In the genomic region with DNA sequence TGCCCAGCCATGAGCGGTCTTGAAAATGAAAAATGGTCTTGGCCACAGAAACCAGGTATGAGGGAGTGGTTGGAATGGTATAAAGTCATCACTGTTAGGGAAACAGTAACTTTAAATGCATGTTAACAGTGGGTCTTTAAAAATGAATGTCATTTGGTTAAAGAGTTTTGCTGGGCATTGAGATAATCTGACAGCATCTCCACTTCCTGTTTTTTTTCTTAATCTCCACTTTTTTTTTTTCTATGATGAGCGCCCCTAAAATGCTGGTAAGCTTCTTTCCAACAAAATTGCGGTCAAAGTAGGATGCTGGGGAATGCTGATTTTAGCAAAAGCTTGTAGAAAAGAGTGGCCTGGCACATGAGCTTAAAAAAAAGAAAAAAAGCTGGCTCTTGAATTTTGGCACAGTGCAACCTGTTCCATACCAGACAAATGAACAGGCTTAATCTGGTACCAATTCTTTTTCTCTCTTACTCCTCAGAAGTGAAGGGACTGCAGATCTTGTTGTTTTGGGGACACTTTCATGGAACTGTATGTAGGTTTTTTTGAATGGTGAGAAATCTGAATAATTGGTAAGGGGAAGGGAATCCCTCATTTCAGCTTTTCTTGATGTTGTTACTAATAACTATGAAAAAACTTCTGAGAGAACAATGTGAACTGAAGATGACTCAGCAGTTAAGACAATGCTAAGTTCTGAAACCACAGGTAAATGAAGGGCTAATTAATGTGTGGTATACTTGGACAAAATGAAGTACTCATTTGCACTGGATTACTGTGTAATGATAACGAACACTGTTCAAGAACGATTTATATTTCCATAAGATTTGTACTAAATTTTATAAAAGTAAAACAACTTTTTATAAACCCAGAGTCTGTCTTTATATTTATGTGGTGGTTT, we compare ENCODE assay signal across 2 cellular contexts.
A peak's percentile ranks its signal among the peaks of the same experiment; 100 is the strongest.
TF ChIP-seq lines count a peak whose summit lies in the region.

No MANE protein-coding gene starts in this region.

TF ChIP-seq in HepG2, 621 proteins besides CTCF, POLR2A, EP300 and RAD21:
- TF ChIP-seq MYNN (CRISPR knock-in tag; IDR thresholded peaks at IDR 0.05; ENCODE audit: low read depth) (no peak), RBM39 (IDR thresholded peaks at IDR 0.05; ENCODE audit: low read depth, low read length, poor library complexity, severe bottlenecking) (no peak), NFE2 (CRISPR knock-in tag; IDR thresholded peaks at IDR 0.05) (peak; percentile 42; the same call in 1 of the 2 replicates), NBN (conservative IDR thresholded peaks at IDR 0.05) (no peak), SMAD9 (CRISPR knock-in tag; IDR thresholded peaks at IDR 0.05) (no peak), MAFK (conservative IDR thresholded peaks at IDR 0.05 in 1 of 2, IDR thresholded peaks at IDR 0.05 in 1 of 2; ENCODE audit: low read length in 2 of 2) (peak; percentile 65 to 70), ATF5 (CRISPR knock-in tag; IDR thresholded peaks at IDR 0.05; ENCODE audit: low read depth) (no peak), NFIC (IDR thresholded peaks at IDR 0.05; ENCODE audit: low read length) (no peak), MAFF (IDR thresholded peaks at IDR 0.05; ENCODE audit: low read depth, low read length) (peak; percentile 58; the same call in 1 of the 2 replicates), NFE2L2 (IDR thresholded peaks at IDR 0.05; ENCODE audit: low read length) (peak; percentile 92), NFYC (CRISPR knock-in tag; IDR thresholded peaks at IDR 0.05) (no peak), ZBTB7A (CRISPR knock-in tag; IDR thresholded peaks at IDR 0.05) (no peak), ZNF292 (CRISPR knock-in tag; IDR thresholded peaks at IDR 0.05; ENCODE audit: borderline replicate concordance, low read depth) (no peak)
- TF ChIP-seq, protein P1, sequence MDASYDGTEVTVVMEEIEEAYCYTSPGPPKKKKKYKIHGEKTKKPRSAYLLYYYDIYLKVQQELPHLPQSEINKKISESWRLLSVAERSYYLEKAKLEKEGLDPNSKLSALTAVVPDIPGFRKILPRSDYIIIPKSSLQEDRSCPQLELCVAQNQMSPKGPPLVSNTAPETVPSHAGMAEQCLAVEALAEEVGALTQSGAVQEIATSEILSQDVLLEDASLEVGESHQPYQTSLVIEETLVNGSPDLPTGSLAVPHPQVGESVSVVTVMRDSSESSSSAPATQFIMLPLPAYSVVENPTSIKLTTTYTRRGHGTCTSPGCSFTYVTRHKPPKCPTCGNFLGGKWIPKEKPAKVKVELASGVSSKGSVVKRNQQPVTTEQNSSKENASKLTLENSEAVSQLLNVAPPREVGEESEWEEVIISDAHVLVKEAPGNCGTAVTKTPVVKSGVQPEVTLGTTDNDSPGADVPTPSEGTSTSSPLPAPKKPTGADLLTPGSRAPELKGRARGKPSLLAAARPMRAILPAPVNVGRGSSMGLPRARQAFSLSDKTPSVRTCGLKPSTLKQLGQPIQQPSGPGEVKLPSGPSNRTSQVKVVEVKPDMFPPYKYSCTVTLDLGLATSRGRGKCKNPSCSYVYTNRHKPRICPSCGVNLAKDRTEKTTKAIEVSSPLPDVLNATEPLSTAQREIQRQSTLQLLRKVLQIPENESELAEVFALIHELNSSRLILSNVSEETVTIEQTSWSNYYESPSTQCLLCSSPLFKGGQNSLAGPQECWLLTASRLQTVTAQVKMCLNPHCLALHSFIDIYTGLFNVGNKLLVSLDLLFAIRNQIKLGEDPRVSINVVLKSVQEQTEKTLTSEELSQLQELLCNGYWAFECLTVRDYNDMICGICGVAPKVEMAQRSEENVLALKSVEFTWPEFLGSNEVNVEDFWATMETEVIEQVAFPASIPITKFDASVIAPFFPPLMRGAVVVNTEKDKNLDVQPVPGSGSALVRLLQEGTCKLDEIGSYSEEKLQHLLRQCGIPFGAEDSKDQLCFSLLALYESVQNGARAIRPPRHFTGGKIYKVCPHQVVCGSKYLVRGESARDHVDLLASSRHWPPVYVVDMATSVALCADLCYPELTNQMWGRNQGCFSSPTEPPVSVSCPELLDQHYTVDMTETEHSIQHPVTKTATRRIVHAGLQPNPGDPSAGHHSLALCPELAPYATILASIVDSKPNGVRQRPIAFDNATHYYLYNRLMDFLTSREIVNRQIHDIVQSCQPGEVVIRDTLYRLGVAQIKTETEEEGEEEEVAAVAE (CRISPR knock-in tag; IDR thresholded peaks at IDR 0.05; ENCODE audit: borderline replicate concordance), result no peak
TF ChIP-seq in HepG2: peak in this region for 4.

TF ChIP-seq in K562, 482 proteins besides CTCF, POLR2A, EP300 and RAD21 (continues in another document):
- TF ChIP-seq RAD51 (IDR thresholded peaks at IDR 0.05; ENCODE audit: borderline replicate concordance, low read depth), result no peak
- TF ChIP-seq, protein P2, sequence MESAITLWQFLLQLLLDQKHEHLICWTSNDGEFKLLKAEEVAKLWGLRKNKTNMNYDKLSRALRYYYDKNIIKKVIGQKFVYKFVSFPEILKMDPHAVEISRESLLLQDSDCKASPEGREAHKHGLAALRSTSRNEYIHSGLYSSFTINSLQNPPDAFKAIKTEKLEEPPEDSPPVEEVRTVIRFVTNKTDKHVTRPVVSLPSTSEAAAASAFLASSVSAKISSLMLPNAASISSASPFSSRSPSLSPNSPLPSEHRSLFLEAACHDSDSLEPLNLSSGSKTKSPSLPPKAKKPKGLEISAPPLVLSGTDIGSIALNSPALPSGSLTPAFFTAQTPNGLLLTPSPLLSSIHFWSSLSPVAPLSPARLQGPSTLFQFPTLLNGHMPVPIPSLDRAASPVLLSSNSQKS (CRISPR knock-in tag; IDR thresholded peaks at IDR 0.05), result no peak
- TF ChIP-seq ZNF41 (CRISPR knock-in tag; conservative IDR thresholded peaks at IDR 0.05), result no peak
- TF ChIP-seq E4F1 (CRISPR knock-in tag; IDR thresholded peaks at IDR 0.05; ENCODE audit: borderline replicate concordance), result no peak
- TF ChIP-seq MCM5 (IDR thresholded peaks at IDR 0.05; ENCODE audit: low read depth), result no peak
- TF ChIP-seq BACH1 (tag; IDR thresholded peaks at IDR 0.05), result 0 out of 2 replicates have a peak, but pooled peaks have one; percentile 60
- no peak for TF ChIP-seq ZNF23 (CRISPR knock-in tag; IDR thresholded peaks at IDR 0.05)
- TF ChIP-seq SIN3A (IDR thresholded peaks at IDR 0.05; ENCODE audit: borderline replicate concordance in 2 of 2, control insufficient read depth in 1 of 2, low read depth in 2 of 2, low read length in 2 of 2), result no peak
- TF ChIP-seq RBM39 (optimal IDR thresholded peaks at IDR 0.05; ENCODE audit: low read depth, low read length), result no peak
- TF ChIP-seq YBX1 (IDR thresholded peaks at IDR 0.05), result no peak
- TF ChIP-seq ZNF165 (CRISPR knock-in tag; IDR thresholded peaks at IDR 0.05; ENCODE audit: borderline replicate concordance), result no peak
- peak; percentile 57; the same call in 1 of the 2 replicates for TF ChIP-seq ZNF384 (IDR thresholded peaks at IDR 0.05; ENCODE audit: low read depth, low read length)
- peak; percentile 94 for TF ChIP-seq MAFG (tag; conservative IDR thresholded peaks at IDR 0.05)
- no peak for TF ChIP-seq CREBBP (IDR thresholded peaks at IDR 0.05; ENCODE audit: low read depth, low read length)
- no peak for TF ChIP-seq SREBF2 (CRISPR knock-in tag; IDR thresholded peaks at IDR 0.05)
- TF ChIP-seq C11orf30 (IDR thresholded peaks at IDR 0.05; ENCODE audit: low read depth), result peak; percentile 89
- no peak for TF ChIP-seq ZNF174 (CRISPR knock-in tag; IDR thresholded peaks at IDR 0.05)
- TF ChIP-seq MYNN (IDR thresholded peaks at IDR 0.05), result no peak
- TF ChIP-seq MYNN (CRISPR knock-in tag; IDR thresholded peaks at IDR 0.05), result no peak
- no peak for TF ChIP-seq CEBPG (CRISPR knock-in tag; IDR thresholded peaks at IDR 0.05)
- TF ChIP-seq CEBPG (tag; conservative IDR thresholded peaks at IDR 0.05 in 1 of 2, IDR thresholded peaks at IDR 0.05 in 1 of 2), result no peak
- TF ChIP-seq MIER1 (IDR thresholded peaks at IDR 0.05; ENCODE audit: low read depth), result no peak
- TF ChIP-seq NFE2 (IDR thresholded peaks at IDR 0.05; ENCODE audit: low read depth), result peak; percentile 84
- no peak for TF ChIP-seq SETDB1 (IDR thresholded peaks at IDR 0.05; ENCODE audit: low read length)
- peak; percentile 84 for TF ChIP-seq MAFK (IDR thresholded peaks at IDR 0.05; ENCODE audit: low read length)
- TF ChIP-seq NFXL1 (CRISPR knock-in tag; IDR thresholded peaks at IDR 0.05), result no peak
- no peak for TF ChIP-seq KDM5B (IDR thresholded peaks at IDR 0.05; ENCODE audit: insufficient replicate concordance, low read depth, low read length)
- TF ChIP-seq CBX1 (IDR thresholded peaks at IDR 0.05; ENCODE audit: low read depth), result no peak
- no peak for TF ChIP-seq ZNF589 (CRISPR knock-in tag; IDR thresholded peaks at IDR 0.05; ENCODE audit: low read depth)
- TF ChIP-seq PHF20 (IDR thresholded peaks at IDR 0.05; ENCODE audit: partially characterized antibody), result no peak
- TF ChIP-seq AFF1 (IDR thresholded peaks at IDR 0.05; ENCODE audit: low read depth in 1 of 2, partially characterized antibody in 2 of 2), result no peak
- no peak for TF ChIP-seq NCOR1 (IDR thresholded peaks at IDR 0.05)
- TF ChIP-seq SOX6 (IDR thresholded peaks at IDR 0.05), result peak; percentile 52
- no peak for TF ChIP-seq ZNF140 (CRISPR knock-in tag; IDR thresholded peaks at IDR 0.05)
- no peak for TF ChIP-seq ETV1 (tag; conservative IDR thresholded peaks at IDR 0.05; ENCODE audit: low read depth)
- TF ChIP-seq, protein P3, sequence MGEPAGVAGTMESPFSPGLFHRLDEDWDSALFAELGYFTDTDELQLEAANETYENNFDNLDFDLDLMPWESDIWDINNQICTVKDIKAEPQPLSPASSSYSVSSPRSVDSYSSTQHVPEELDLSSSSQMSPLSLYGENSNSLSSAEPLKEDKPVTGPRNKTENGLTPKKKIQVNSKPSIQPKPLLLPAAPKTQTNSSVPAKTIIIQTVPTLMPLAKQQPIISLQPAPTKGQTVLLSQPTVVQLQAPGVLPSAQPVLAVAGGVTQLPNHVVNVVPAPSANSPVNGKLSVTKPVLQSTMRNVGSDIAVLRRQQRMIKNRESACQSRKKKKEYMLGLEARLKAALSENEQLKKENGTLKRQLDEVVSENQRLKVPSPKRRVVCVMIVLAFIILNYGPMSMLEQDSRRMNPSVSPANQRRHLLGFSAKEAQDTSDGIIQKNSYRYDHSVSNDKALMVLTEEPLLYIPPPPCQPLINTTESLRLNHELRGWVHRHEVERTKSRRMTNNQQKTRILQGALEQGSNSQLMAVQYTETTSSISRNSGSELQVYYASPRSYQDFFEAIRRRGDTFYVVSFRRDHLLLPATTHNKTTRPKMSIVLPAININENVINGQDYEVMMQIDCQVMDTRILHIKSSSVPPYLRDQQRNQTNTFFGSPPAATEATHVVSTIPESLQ (CRISPR knock-in tag; IDR thresholded peaks at IDR 0.05), result no peak
- peak; percentile 92 for TF ChIP-seq SPI1 (IDR thresholded peaks at IDR 0.05; ENCODE audit: borderline replicate concordance, low read depth, low read length)
- TF ChIP-seq RHOXF2B (CRISPR knock-in tag; conservative IDR thresholded peaks at IDR 0.05), result no peak
- TF ChIP-seq CREM (IDR thresholded peaks at IDR 0.05; ENCODE audit: low read depth), result no peak
- TF ChIP-seq SRSF1 (IDR thresholded peaks at IDR 0.05; ENCODE audit: low read depth, low read length), result no peak
- no peak for TF ChIP-seq RCOR1 (IDR thresholded peaks at IDR 0.05; ENCODE audit: borderline replicate concordance in 1 of 2, low read depth in 2 of 2, low read length in 2 of 2)
- no peak for TF ChIP-seq ZNF507 (tag; conservative IDR thresholded peaks at IDR 0.05)
